In genomic region chr11:37372667-37373066, GRCh38 we compare ENCODE assay signal across 5 cellular contexts.
A peak's percentile ranks its signal among the peaks of the same experiment; 100 is the strongest.
TF ChIP-seq lines count a peak whose summit lies in the region.

No MANE protein-coding gene starts in this region.

TF ChIP-seq in HepG2, 621 proteins besides CTCF, POLR2A, EP300 and RAD21:
- TF ChIP-seq MAFF (IDR thresholded peaks at IDR 0.05; ENCODE audit: low read depth, low read length) (peak; percentile 41; the same call in 1 of the 2 replicates), MAFK (conservative IDR thresholded peaks at IDR 0.05 in 1 of 2, IDR thresholded peaks at IDR 0.05 in 1 of 2; ENCODE audit: low read length in 2 of 2) (peak; percentile 54 to 61), RCOR2 (CRISPR knock-in tag; IDR thresholded peaks at IDR 0.05) (no peak)

TF ChIP-seq in A549, 52 proteins besides CTCF, POLR2A, EP300 and RAD21:
- TF ChIP-seq MAFK (IDR thresholded peaks at IDR 0.05; ENCODE audit: partially characterized antibody): peak; percentile 59
- no peak for TF ChIP-seq HOXB5 (CRISPR knock-in tag; IDR thresholded peaks at IDR 0.05)
- no peak for TF ChIP-seq JUN (IDR thresholded peaks at IDR 0.05)

TF ChIP-seq in IMR-90, 13 proteins besides CTCF, POLR2A, EP300 and RAD21:
- TF ChIP-seq MAFK (IDR thresholded peaks at IDR 0.05; ENCODE audit: low read depth, low read length) (0 out of 2 replicates have a peak, but pooled peaks have one; percentile 36), USF2 (IDR thresholded peaks at IDR 0.05; ENCODE audit: low read depth, low read length) (no peak)
TF ChIP-seq in IMR-90: peak in this region for 1.

TF ChIP-seq in K562, 482 proteins besides CTCF, POLR2A, EP300 and RAD21:
- no peak for TF ChIP-seq GATA2 (CRISPR knock-in tag; IDR thresholded peaks at IDR 0.05)
- no peak for TF ChIP-seq HMGXB4 (CRISPR knock-in tag; IDR thresholded peaks at IDR 0.05)
- TF ChIP-seq ZNF408 (CRISPR knock-in tag; IDR thresholded peaks at IDR 0.05; ENCODE audit: low read depth): no peak
- TF ChIP-seq ZNF79 (CRISPR knock-in tag; IDR thresholded peaks at IDR 0.05; ENCODE audit: low read depth): no peak
- no peak for TF ChIP-seq CREB1 (IDR thresholded peaks at IDR 0.05)
- no peak for TF ChIP-seq CREB1 (CRISPR knock-in tag; IDR thresholded peaks at IDR 0.05)
- no peak for TF ChIP-seq MEF2D (tag; conservative IDR thresholded peaks at IDR 0.05; ENCODE audit: low read depth)
- TF ChIP-seq SMARCB1 (IDR thresholded peaks at IDR 0.05; ENCODE audit: insufficient read length, low read depth): no peak
- no peak for TF ChIP-seq CHCHD3 (CRISPR knock-in tag; IDR thresholded peaks at IDR 0.05)
- no peak for TF ChIP-seq ZNF280B (CRISPR knock-in tag; IDR thresholded peaks at IDR 0.05)
- TF ChIP-seq ATF4 (CRISPR knock-in tag; IDR thresholded peaks at IDR 0.05): no peak
- TF ChIP-seq MAFG (tag; conservative IDR thresholded peaks at IDR 0.05): peak; percentile 31
- peak; percentile 61; the same call in 1 of the 2 replicates for TF ChIP-seq ZNF316 (IDR thresholded peaks at IDR 0.05)
- TF ChIP-seq MCM3 (IDR thresholded peaks at IDR 0.05): no peak
- no peak for TF ChIP-seq CBX3 (IDR thresholded peaks at IDR 0.05; ENCODE audit: borderline replicate concordance in 1 of 2, low read length in 2 of 2)
- no peak for TF ChIP-seq MTF1 (CRISPR knock-in tag; IDR thresholded peaks at IDR 0.05; ENCODE audit: borderline replicate concordance)
- no peak for TF ChIP-seq ZNF41 (CRISPR knock-in tag; conservative IDR thresholded peaks at IDR 0.05)

TF ChIP-seq in SK-N-SH, 30 proteins besides CTCF, POLR2A, EP300 and RAD21:
- no peak for TF ChIP-seq GATA2 (CRISPR knock-in tag; IDR thresholded peaks at IDR 0.05)
- TF ChIP-seq IRF3 (IDR thresholded peaks at IDR 0.05; ENCODE audit: low read depth, low read length): no peak
- no peak for TF ChIP-seq MXI1 (IDR thresholded peaks at IDR 0.05; ENCODE audit: low read depth, low read length)
- no peak for TF ChIP-seq NRF1 (IDR thresholded peaks at IDR 0.05; ENCODE audit: low read depth, low read length)
- TF ChIP-seq USF1 (IDR thresholded peaks at IDR 0.05; ENCODE audit: borderline replicate concordance, low read depth): no peak
- no peak for TF ChIP-seq GABPA (IDR thresholded peaks at IDR 0.05; ENCODE audit: low read depth)
- TF ChIP-seq RFX5 (IDR thresholded peaks at IDR 0.05; ENCODE audit: low read length): no peak
- no peak for TF ChIP-seq PBX3 (IDR thresholded peaks at IDR 0.05)
- TF ChIP-seq USF2 (IDR thresholded peaks at IDR 0.05; ENCODE audit: borderline replicate concordance, low read depth, low read length): no peak
- no peak for TF ChIP-seq TAF1 (IDR thresholded peaks at IDR 0.05; ENCODE audit: borderline replicate concordance, low read depth, low read length)
- no peak for TF ChIP-seq FOXM1 (IDR thresholded peaks at IDR 0.05; ENCODE audit: low read depth)
- TF ChIP-seq EZH2phosphoT487 (IDR thresholded peaks at IDR 0.05; ENCODE audit: borderline replicate concordance, low read depth): no peak
- no peak for TF ChIP-seq TCF12 (IDR thresholded peaks at IDR 0.05)
- TF ChIP-seq CHD2 (IDR thresholded peaks at IDR 0.05; ENCODE audit: low read length, partially characterized antibody): no peak
- no peak for TF ChIP-seq YY1 (IDR thresholded peaks at IDR 0.05; ENCODE audit: low read depth)
- no peak for TF ChIP-seq RXRA (IDR thresholded peaks at IDR 0.05; ENCODE audit: borderline replicate concordance, low read depth)
- no peak for TF ChIP-seq FOSL2 (IDR thresholded peaks at IDR 0.05; ENCODE audit: borderline replicate concordance, low read depth)
- no peak for TF ChIP-seq TEAD4 (IDR thresholded peaks at IDR 0.05; ENCODE audit: borderline replicate concordance, insufficient read depth)
